33 cellular contexts compared by ENCODE assay signal in genomic region chr1:209707308-209707707, GRCh38. TPM values are rescaled to one million over a fixed set of nuclear protein-coding genes. Genes with fewer than 3 reads are reported as not detected.
DNase-seq lines count a peak whose midpoint lies in the region; ATAC-seq, FAIRE-seq and TF ChIP-seq lines count a peak whose summit lies in the region.
"Had no signal": no experiment of that assay in that cellular context is flagged by ENCODE, and none has a peak within 500 bp of the region (broad histone marks: within the 10 kb centered on the region; RNA-seq: fewer than 3 reads in every experiment).

No MANE protein-coding gene starts in this region.

- in situ Hi-C loops in HepG2 (cut with HindIII; ENCODE audit: extremely low pct_ligation_motif_present, low pct_unique_long_range_greater_than_20kb) = loop anchor here (25.0 kb wide), 1 partner anchor 595 kb away; no protein-coding TSS in a partner anchor

- WGBS in SK-N-SH (ENCODE audit: low lambda C conversion rate) = 36% methylated on average over 1 of the region's 1 CpG
- 93% methylated on average over 1 of the region's 1 CpG for WGBS in liver
- WGBS in HepG2 (ENCODE audit: low lambda C conversion rate) = 12% methylated on average over 1 of the region's 1 CpG
- 89 to 95% (median 93%) methylated on average over 1 of the region's 1 CpG for WGBS in psoas muscle, 3 donors

- peaks cover 19% of the 10 kb centered on the region for H3K4me1 Mint-ChIP-seq in stimulated activated memory B cell treated with anti-CD40 and anti-IgM and Interleukin-4, amounts not matched to agents 10 μg/mL and 1 μg/mL and 100 μg/mL, for 72 hours
- H3K4me1 Mint-ChIP-seq: neural crest cell had no signal

- H3K9ac ChIP-seq in SK-N-SH (no peak overlapping the region), liver (ENCODE audit: low read depth in 1 of 2, low read length in 2 of 2) (no peak overlapping the region), HepG2 (ENCODE audit: insufficient read depth, low read depth, low read length) (no peak overlapping the region), Karpas-422 (ENCODE audit: low read length) (no peak overlapping the region)

- H3K27me3 ChIP-seq in SK-N-SH (ENCODE audit: insufficient read depth) (no peaks in the 10 kb centered on the region), liver (ENCODE audit: control insufficient read depth in 4 of 4, insufficient read depth in 4 of 4, low read length in 3 of 4) (no peaks in the 10 kb centered on the region), HepG2 (ENCODE audit: control insufficient read depth in 1 of 2, insufficient read depth in 2 of 2, low read length in 2 of 2) (no peaks in the 10 kb centered on the region; a peak in 1 of 5 replicates), bronchial epithelial cell (ENCODE audit: control insufficient read depth, insufficient read depth, low read length) (no peaks in the 10 kb centered on the region), psoas muscle (ENCODE audit: insufficient read depth in 3 of 3, low read length in 2 of 3) (no peaks in the 10 kb centered on the region), Karpas-422 (ENCODE audit: low read length) (no peaks in the 10 kb centered on the region)
- H3K27me3 ChIP-seq: ascending aorta, ovary had no signal

- no peaks in the 10 kb centered on the region for H3K27me3 Mint-ChIP-seq in stimulated activated memory B cell treated with anti-CD40 and anti-IgM and Interleukin-4, amounts not matched to agents 10 μg/mL and 1 μg/mL and 100 μg/mL, for 72 hours

- intact Hi-C loops in HepG2 (cut with micrococcal nuclease; ENCODE audit: unreplicated experiment) = no loop called here
- intact Hi-C loops in psoas muscle (cut with DNase I) = no loop called here

- ATAC-seq in SK-N-SH treated with all-trans-retinoic acid at 6 μM for 48 hours (no peak; the same call in 2 of the 3 replicates), HepG2 (no peak), psoas muscle (no peak)
- no peak for ATAC-seq in stimulated activated memory B cell treated with anti-CD40 and anti-IgM and Interleukin-4, amounts not matched to agents 10 μg/mL and 1 μg/mL and 100 μg/mL, for 72 hours
- ATAC-seq: effector memory CD8-positive, alpha-beta T cell; esophagus mucosa; stimulated activated naive CD8-positive, alpha-beta T cell treated with anti-CD3 and anti-CD28 coated beads, Interleukin-15, Interleukin-2, amounts not matched to agents 100 U/mL and 50 U/mL, for 24 hours had no signal

- FAIRE-seq in HepG2 (lab: Jason Lieb, UNC) (no peak), bronchial epithelial cell (lab: Jason Lieb, UNC) (no peak)
- FAIRE-seq: G401.6, small intestine, TTC549, urothelium cell line had no signal

- H2AFZ ChIP-seq in SK-N-SH (ENCODE audit: low read depth) (no peak overlapping the region), HepG2 (ENCODE audit: low read length) (no peak overlapping the region), Karpas-422 (ENCODE audit: low read length) (no peak overlapping the region)

- H3K4me3 Mint-ChIP-seq in stimulated activated memory B cell treated with anti-CD40 and anti-IgM and Interleukin-4, amounts not matched to agents 10 μg/mL and 1 μg/mL and 100 μg/mL, for 72 hours = no peak overlapping the region
- H3K4me3 Mint-ChIP-seq: effector memory CD8-positive, alpha-beta T cell; neural crest cell; T-helper 1 cell treated with Interleukin-12 subunit alpha and Interleukin-12 subunit beta and Interleukin-4 antibody, amounts not matched to agents 30 μg/mL and 1 μg/mL, for 36 hours had no signal

- no peaks in the 10 kb centered on the region for H3K9me3 Mint-ChIP-seq in stimulated activated memory B cell treated with anti-CD40 and anti-IgM and Interleukin-4, amounts not matched to agents 10 μg/mL and 1 μg/mL and 100 μg/mL, for 72 hours
- H3K9me3 Mint-ChIP-seq: effector memory CD8-positive, alpha-beta T cell; neural crest cell; T-helper 1 cell treated with Interleukin-12 subunit alpha and Interleukin-12 subunit beta and Interleukin-4 antibody, amounts not matched to agents 30 μg/mL and 1 μg/mL, for 36 hours had no signal

- BruUV-seq in HepG2 (replicated peaks; lab: Mats Ljungman, UMichigan) = no TSS peak

- no peak overlapping the region for H3K4me3 ChIP-seq in SK-N-SH (ENCODE audit: low read depth in 2 of 2, low read length in 1 of 2)
- no peak overlapping the region for H3K4me3 ChIP-seq in liver (ENCODE audit: low read depth in 1 of 3, low read length in 3 of 3)
- no peak overlapping the region for H3K4me3 ChIP-seq in HepG2 (replicated peaks in 1 of 3; ENCODE audit: insufficient read depth in 1 of 3, low read depth in 2 of 3, low read length in 3 of 3)
- H3K4me3 ChIP-seq in bronchial epithelial cell (ENCODE audit: low read depth, low read length) = no peak overlapping the region
- H3K4me3 ChIP-seq in psoas muscle = no peak overlapping the region
- no peak overlapping the region for H3K4me3 ChIP-seq in Karpas-422 (ENCODE audit: low read length)
- H3K4me3 ChIP-seq: ascending aorta, left ventricle myocardium inferior, ovary had no signal

- H3K27ac Mint-ChIP-seq in stimulated activated memory B cell treated with anti-CD40 and anti-IgM and Interleukin-4, amounts not matched to agents 10 μg/mL and 1 μg/mL and 100 μg/mL, for 72 hours = peak overlapping the region; percentile 5
- H3K27ac Mint-ChIP-seq: effector memory CD8-positive, alpha-beta T cell had no signal

- H3K4me1 ChIP-seq in SK-N-SH (ENCODE audit: control insufficient read depth in 1 of 2, insufficient read depth in 2 of 2, low read depth in 1 of 2, low read length in 1 of 2) (peaks cover 0 to 13% of the 10 kb centered on the region in 2 experiments; a peak in 3 of 4 replicates), liver (ENCODE audit: control insufficient read depth in 4 of 4, insufficient read depth in 4 of 4, low read length in 3 of 4) (peaks cover 0 to 48% (median 28%) of the 10 kb centered on the region in 4 donors), HepG2 (ENCODE audit: insufficient read depth, low read length) (no peaks in the 10 kb centered on the region), psoas muscle (no peaks in the 10 kb centered on the region), Karpas-422 (ENCODE audit: low read length) (no peaks in the 10 kb centered on the region)
- H3K4me1 ChIP-seq: ascending aorta had no signal

- POLR2A ChIA-PET in SK-N-SH (lab: Yijun Ruan, JAX) (no interaction called here), HepG2 (lab: Yijun Ruan, JAX) (no interaction called here)

- H3K36me3 ChIP-seq in SK-N-SH (replicated peaks in 1 of 2; ENCODE audit: control insufficient read depth in 1 of 2, insufficient read depth in 2 of 2, low read length in 1 of 2) = no peaks in the 10 kb centered on the region
- peaks cover 0 to 20% (median 10%) of the 10 kb centered on the region in 4 donors for H3K36me3 ChIP-seq in liver (ENCODE audit: control insufficient read depth in 4 of 4, insufficient read depth in 3 of 4, low read depth in 1 of 4, low read length in 3 of 4)
- no peaks in the 10 kb centered on the region for H3K36me3 ChIP-seq in HepG2 (replicated peaks in 1 of 2; ENCODE audit: control insufficient read depth in 1 of 2, insufficient read depth in 2 of 2, low read length in 2 of 2)
- no peaks in the 10 kb centered on the region for H3K36me3 ChIP-seq in bronchial epithelial cell (ENCODE audit: control insufficient read depth, insufficient read depth, low read length)
- H3K36me3 ChIP-seq in psoas muscle (ENCODE audit: insufficient read depth in 1 of 2, low read depth in 1 of 2) = no peaks in the 10 kb centered on the region
- H3K36me3 ChIP-seq in Karpas-422 (ENCODE audit: insufficient read depth, low read length) = no peaks in the 10 kb centered on the region
- H3K36me3 ChIP-seq: ascending aorta, left ventricle myocardium inferior, ovary had no signal

- no peak for TF ChIP-seq POLR2A in HepG2 (IDR thresholded peaks at IDR 0.05; ENCODE audit: insufficient read depth in 1 of 2, low read depth in 2 of 2, low read length in 2 of 2)

- H3K9me3 ChIP-seq in SK-N-SH = no peaks in the 10 kb centered on the region
- H3K9me3 ChIP-seq in liver (ENCODE audit: control insufficient read depth in 4 of 4, low read length in 3 of 4) = no peaks in the 10 kb centered on the region
- H3K9me3 ChIP-seq in HepG2 (ENCODE audit: low read length) = no peaks in the 10 kb centered on the region
- H3K9me3 ChIP-seq in psoas muscle = no peaks in the 10 kb centered on the region
- no peaks in the 10 kb centered on the region for H3K9me3 ChIP-seq in Karpas-422 (ENCODE audit: low read length)
- H3K9me3 ChIP-seq: ascending aorta, left ventricle myocardium inferior, ovary had no signal

- TF ChIP-seq CTCF in SK-N-SH (IDR thresholded peaks at IDR 0.05) = no peak
- no peak for TF ChIP-seq CTCF in liver (IDR thresholded peaks at IDR 0.05; ENCODE audit: low read depth, low read length, missing input control)
- TF ChIP-seq CTCF in HepG2 (CRISPR knock-in tag; IDR thresholded peaks at IDR 0.05) = no peak
- no peak for TF ChIP-seq CTCF in bronchial epithelial cell (IDR thresholded peaks at IDR 0.05; ENCODE audit: insufficient read depth, low read length, severe bottlenecking)
- no peak for TF ChIP-seq CTCF in psoas muscle (IDR thresholded peaks at IDR 0.05)

- no peak for DNase-seq in SK-N-SH
- DNase-seq in HepG2 (ENCODE audit: low spot score) = no peak
- peak; percentile 83 for DNase-seq in bronchial epithelial cell (ENCODE audit: low read depth)
- DNase-seq in psoas muscle = no peak
- DNase-seq in Karpas-422 = no peak
- DNase-seq: 8988T; activated CD8-positive, alpha-beta memory T cell treated with anti-CD3 and anti-CD28 coated beads for 24 hours; activated naive CD4-positive, alpha-beta T cell treated with anti-CD3 and anti-CD28 coated beads, Interleukin-2, amount 50 U/mL, for 16 hours; activated T-cell treated with anti-CD3 and anti-CD28 coated beads for 4 hours; C1 segment of cervical spinal cord; cortex of kidney; effector memory CD8-positive, alpha-beta T cell; foreskin fibroblast; islet precursor cell; left ventricle myocardium inferior; NCI-H187; NCI-H2171 treated with DMSO at 0.1 percent for 48 hours; NCI-H510A; ovary; retina; small intestine; stimulated activated naive CD8-positive, alpha-beta T cell treated with anti-CD3 and anti-CD28 coated beads, Interleukin-15, Interleukin-2, amounts not matched to agents 100 U/mL and 50 U/mL, for 24 hours had no signal

- TF ChIP-seq RAD21 in SK-N-SH (IDR thresholded peaks at IDR 0.05; ENCODE audit: low read length) = no peak
- no peak for TF ChIP-seq RAD21 in liver (IDR thresholded peaks at IDR 0.05)
- no peak for TF ChIP-seq RAD21 in HepG2 (CRISPR knock-in tag; IDR thresholded peaks at IDR 0.05)

- peaks cover 8% of the 10 kb centered on the region for H3F3A ChIP-seq in SK-N-SH (replicated peaks; ENCODE audit: insufficient read depth)

- H3K36me3 Mint-ChIP-seq in stimulated activated memory B cell treated with anti-CD40 and anti-IgM and Interleukin-4, amounts not matched to agents 10 μg/mL and 1 μg/mL and 100 μg/mL, for 72 hours = no peaks in the 10 kb centered on the region

- CTCF ChIA-PET in SK-N-SH (lab: Yijun Ruan, JAX) = interaction anchor here (1.4 to 2.8 kb wide), 2 partner anchors 14 to 20 kb away, joined by 3 to 13 read pairs; no protein-coding TSS in a partner anchor
- CTCF ChIA-PET in HepG2 (lab: Yijun Ruan, JAX; ENCODE audit: low intra/inter-chr PET ratio, low total read pairs) = no interaction called here

- peak overlapping the region in 1 of 2 experiments; percentile 24; a peak in 1 of 4 replicates for H3K27ac ChIP-seq in SK-N-SH (ENCODE audit: low read depth in 2 of 2, low read length in 1 of 2)
- H3K27ac ChIP-seq in liver (ENCODE audit: low read depth in 1 of 2, low read length in 2 of 2) = peak overlapping the region; percentile 91 to 96
- H3K27ac ChIP-seq in HepG2 (ENCODE audit: extremely low read length, insufficient read depth, low read length) = no peak overlapping the region
- H3K27ac ChIP-seq in psoas muscle = no peak overlapping the region
- no peak overlapping the region for H3K27ac ChIP-seq in Karpas-422 (ENCODE audit: low read length)
- H3K27ac ChIP-seq: ascending aorta, left ventricle myocardium inferior, ovary, RWPE1 had no signal

- no peaks in the 10 kb centered on the region for H3K9me2 ChIP-seq in SK-N-SH
- no peaks in the 10 kb centered on the region for H3K9me2 ChIP-seq in Karpas-422 (replicated peaks; ENCODE audit: insufficient read depth, low read length)

- TF ChIP-seq EP300 in SK-N-SH (IDR thresholded peaks at IDR 0.05; ENCODE audit: borderline replicate concordance in 1 of 2, low read depth in 1 of 2, low read length in 1 of 2) (peak in 1 of 2 experiments; percentile 54; a peak in 1 of 4 replicates), HepG2 (IDR thresholded peaks at IDR 0.05; ENCODE audit: low read depth in 2 of 2, low read length in 2 of 2) (no peak), HepG2 (CRISPR knock-in tag; IDR thresholded peaks at IDR 0.05; ENCODE audit: borderline replicate concordance) (no peak)

- H3K79me2 ChIP-seq in SK-N-SH (ENCODE audit: insufficient read depth) = no peaks in the 10 kb centered on the region
- no peaks in the 10 kb centered on the region for H3K79me2 ChIP-seq in HepG2 (ENCODE audit: insufficient read depth, low read length)
- H3K79me2 ChIP-seq in Karpas-422 (ENCODE audit: low read length) = no peaks in the 10 kb centered on the region

- H4K20me1 ChIP-seq in SK-N-SH (ENCODE audit: insufficient read depth) (no peaks in the 10 kb centered on the region), HepG2 (ENCODE audit: insufficient read depth, low read length) (no peaks in the 10 kb centered on the region), Karpas-422 (ENCODE audit: insufficient read depth, low read depth, low read length) (no peaks in the 10 kb centered on the region)

- H3K4me2 ChIP-seq in SK-N-SH (peak overlapping the region; percentile 12; the same call in 1 of the 2 replicates), HepG2 (ENCODE audit: low read depth, low read length) (no peak overlapping the region), Karpas-422 (ENCODE audit: low read depth, low read length, poor library complexity, severe bottlenecking) (no peak overlapping the region)

RNA-seq across cellular contexts. Expression of gene HSD11B1, which starts 2.7 kb away (rescaled TPM):
- polyA plus RNA-seq in SK-N-SH (2012; rRNA removed) (0.23 and 0.37 TPM in 2 replicates), liver (100 to 1,000 TPM; 381 to 488 TPM), HepG2 (2011; rRNA removed) (not detected in 2 replicates), psoas muscle (1 to 10 TPM; 1.0 to 2.0 (median 1.2) TPM)
- 0.24 and 0.26 TPM in 2 replicates for polyA plus RNA-seq in SK-N-SH (2012; cell fraction: cytosol; rRNA removed)
- 0.08 and 0.14 TPM in 2 replicates for polyA plus RNA-seq in SK-N-SH (2012; cell fraction: nucleus; rRNA removed)
- total RNA-seq in liver (100 to 1,000 TPM in 1 of 2 donors, under 1 TPM in 1; 0.09 to 226 TPM), HepG2 (2016; rRNA removed; fragmentation: Illumina TruSeq; extraction: Trizol) (not detected in 2 replicates), bronchial epithelial cell (4.1 and 10.5 TPM in 2 replicates), psoas muscle (1 to 10 TPM; 1.3 to 3.0 (median 2.1) TPM)
- total RNA-seq in HepG2 (2016; cell fraction: cytosol; rRNA removed; fragmentation: Illumina TruSeq; extraction: Trizol; ENCODE audit: low read depth) = not detected in 2 replicates
- not detected in 2 replicates for total RNA-seq in HepG2 (2016; cell fraction: insoluble cytoplasmic fraction; rRNA removed; fragmentation: Illumina TruSeq; extraction: Trizol)
- total RNA-seq in HepG2 (2016; cell fraction: membrane; rRNA removed; fragmentation: Illumina TruSeq; extraction: Trizol) = not detected in 2 replicates
- total RNA-seq in HepG2 (2016; cell fraction: nucleus; rRNA removed; fragmentation: Illumina TruSeq; extraction: Trizol) = not detected in 2 replicates
- polyA plus RNA-seq in HepG2 (2011; cell fraction: cytosol; rRNA removed) = not detected in 2 replicates
- polyA plus RNA-seq in HepG2 (2011; cell fraction: nucleus; rRNA removed) = not detected in 2 replicates
- not detected in 2 replicates for polyA plus RNA-seq in HepG2 (2012)
- not detected in 2 replicates for polyA plus RNA-seq in HepG2 (2016; cell fraction: cytosol; fragmentation: Illumina TruSeq; extraction: Trizol; ENCODE audit: low read depth)
- not detected in 2 replicates for polyA plus RNA-seq in HepG2 (2016; cell fraction: insoluble cytoplasmic fraction; fragmentation: Illumina TruSeq; extraction: Trizol; ENCODE audit: low read depth)
- not detected in 2 replicates for polyA plus RNA-seq in HepG2 (2016; cell fraction: membrane; fragmentation: Illumina TruSeq; extraction: Trizol; ENCODE audit: low read depth)
- polyA plus RNA-seq in HepG2 (2016; cell fraction: nucleus; fragmentation: Illumina TruSeq; extraction: Trizol; ENCODE audit: insufficient read depth, low read depth) = not detected in 2 replicates
- polyA minus RNA-seq in HepG2 (2011; rRNA and poly(A)+ RNA removed; ENCODE audit: low replicate concordance) = not detected in 2 replicates
- not detected in 2 replicates for polyA minus RNA-seq in HepG2 (2011; cell fraction: cytosol; rRNA and poly(A)+ RNA removed)
- polyA minus RNA-seq in HepG2 (2011; cell fraction: nucleus; rRNA and poly(A)+ RNA removed) = not detected in 2 replicates
- not detected in 2 replicates for total RNA-seq in Karpas-422 (2014; rRNA removed; shearing (Covaris generic); ENCODE audit: low replicate concordance)
- total RNA-seq: neural crest cell had no signal

RNA-seq across cellular contexts. Expression of gene G0S2, which starts 32.1 kb away (rescaled TPM):
- polyA plus RNA-seq in SK-N-SH (2012; rRNA removed) (32.5 and 43.2 TPM in 2 replicates), liver (100 to 1,000 TPM; 146 to 347 TPM), HepG2 (2011; rRNA removed) (not detected in 2 replicates), psoas muscle (100 to 1,000 TPM in 1 of 3 donors, 10 to 100 TPM in 2; 49.9 to 561 (median 89.0) TPM)
- polyA plus RNA-seq in SK-N-SH (2012; cell fraction: cytosol; rRNA removed) = 34.0 and 38.5 TPM in 2 replicates
- polyA plus RNA-seq in SK-N-SH (2012; cell fraction: nucleus; rRNA removed) = 12.1 and 24.4 TPM in 2 replicates
- total RNA-seq in liver (100 to 1,000 TPM in 1 of 2 donors, 1 to 10 TPM in 1; 9.6 to 185 TPM), HepG2 (2016; rRNA removed; fragmentation: Illumina TruSeq; extraction: Trizol) (not detected in 2 replicates), bronchial epithelial cell (301 and 418 TPM in 2 replicates), psoas muscle (100 to 1,000 TPM in 2 of 4 donors, 10 to 100 TPM in 2; 50.0 to 468 (median 92.8) TPM)
- not detected in 2 replicates for total RNA-seq in HepG2 (2016; cell fraction: cytosol; rRNA removed; fragmentation: Illumina TruSeq; extraction: Trizol; ENCODE audit: low read depth)
- not detected in 2 replicates for total RNA-seq in HepG2 (2016; cell fraction: insoluble cytoplasmic fraction; rRNA removed; fragmentation: Illumina TruSeq; extraction: Trizol)
- total RNA-seq in HepG2 (2016; cell fraction: membrane; rRNA removed; fragmentation: Illumina TruSeq; extraction: Trizol) = not detected in 2 replicates
- total RNA-seq in HepG2 (2016; cell fraction: nucleus; rRNA removed; fragmentation: Illumina TruSeq; extraction: Trizol) = not detected in 2 replicates
- 0.08 and 0.28 TPM in 2 replicates for polyA plus RNA-seq in HepG2 (2011; cell fraction: cytosol; rRNA removed)
- polyA plus RNA-seq in HepG2 (2011; cell fraction: nucleus; rRNA removed) = not detected in 2 replicates
- polyA plus RNA-seq in HepG2 (2012) = 0.23 TPM in 1 of 2 replicates, not detected in the other
- not detected in 2 replicates for polyA plus RNA-seq in HepG2 (2016; cell fraction: cytosol; fragmentation: Illumina TruSeq; extraction: Trizol; ENCODE audit: low read depth)
- not detected in 2 replicates for polyA plus RNA-seq in HepG2 (2016; cell fraction: insoluble cytoplasmic fraction; fragmentation: Illumina TruSeq; extraction: Trizol; ENCODE audit: low read depth)
- not detected in 2 replicates for polyA plus RNA-seq in HepG2 (2016; cell fraction: membrane; fragmentation: Illumina TruSeq; extraction: Trizol; ENCODE audit: low read depth)
- not detected in 2 replicates for polyA plus RNA-seq in HepG2 (2016; cell fraction: nucleus; fragmentation: Illumina TruSeq; extraction: Trizol; ENCODE audit: insufficient read depth, low read depth)
- polyA minus RNA-seq in HepG2 (2011; rRNA and poly(A)+ RNA removed; ENCODE audit: low replicate concordance) = not detected in 2 replicates
- polyA minus RNA-seq in HepG2 (2011; cell fraction: cytosol; rRNA and poly(A)+ RNA removed) = not detected in 2 replicates
- polyA minus RNA-seq in HepG2 (2011; cell fraction: nucleus; rRNA and poly(A)+ RNA removed) = not detected in 2 replicates
- 6.9 and 17.2 TPM in 2 replicates for total RNA-seq in Karpas-422 (2014; rRNA removed; shearing (Covaris generic); ENCODE audit: low replicate concordance)

RNA-seq across cellular contexts. Expression of gene TRAF3IP3, which starts 48.5 kb away (rescaled TPM):
- 0.31 and 0.60 TPM in 2 replicates for polyA plus RNA-seq in SK-N-SH (2012; rRNA removed)
- polyA plus RNA-seq in SK-N-SH (2012; cell fraction: cytosol; rRNA removed) = 0.27 and 0.39 TPM in 2 replicates
- polyA plus RNA-seq in SK-N-SH (2012; cell fraction: nucleus; rRNA removed) = 1.0 and 1.1 TPM in 2 replicates
- 1 to 10 TPM; 2.4 to 3.4 TPM for total RNA-seq in liver
- polyA plus RNA-seq in liver = 1 to 10 TPM in 1 of 2 donors, under 1 TPM in 1; 0.87 to 2.0 TPM
- not detected in 2 replicates for total RNA-seq in HepG2 (2016; rRNA removed; fragmentation: Illumina TruSeq; extraction: Trizol)
- total RNA-seq in HepG2 (2016; cell fraction: cytosol; rRNA removed; fragmentation: Illumina TruSeq; extraction: Trizol; ENCODE audit: low read depth) = not detected in 2 replicates
- not detected in 2 replicates for total RNA-seq in HepG2 (2016; cell fraction: insoluble cytoplasmic fraction; rRNA removed; fragmentation: Illumina TruSeq; extraction: Trizol)
- not detected in 2 replicates for total RNA-seq in HepG2 (2016; cell fraction: membrane; rRNA removed; fragmentation: Illumina TruSeq; extraction: Trizol)
- not detected in 2 replicates for total RNA-seq in HepG2 (2016; cell fraction: nucleus; rRNA removed; fragmentation: Illumina TruSeq; extraction: Trizol)
- polyA plus RNA-seq in HepG2 (2011; rRNA removed) = not detected in 2 replicates
- polyA plus RNA-seq in HepG2 (2011; cell fraction: cytosol; rRNA removed) = not detected in 2 replicates
- 0.12 TPM in 1 of 2 replicates, not detected in the other for polyA plus RNA-seq in HepG2 (2011; cell fraction: nucleus; rRNA removed)
- polyA plus RNA-seq in HepG2 (2012) = 0.07 TPM in 1 of 2 replicates, not detected in the other
- not detected in 2 replicates for polyA plus RNA-seq in HepG2 (2016; cell fraction: cytosol; fragmentation: Illumina TruSeq; extraction: Trizol; ENCODE audit: low read depth)
- polyA plus RNA-seq in HepG2 (2016; cell fraction: insoluble cytoplasmic fraction; fragmentation: Illumina TruSeq; extraction: Trizol; ENCODE audit: low read depth) = not detected in 2 replicates
- polyA plus RNA-seq in HepG2 (2016; cell fraction: membrane; fragmentation: Illumina TruSeq; extraction: Trizol; ENCODE audit: low read depth) = not detected in 2 replicates
- polyA plus RNA-seq in HepG2 (2016; cell fraction: nucleus; fragmentation: Illumina TruSeq; extraction: Trizol; ENCODE audit: insufficient read depth, low read depth) = not detected in 2 replicates
- polyA minus RNA-seq in HepG2 (2011; rRNA and poly(A)+ RNA removed; ENCODE audit: low replicate concordance) = not detected in 2 replicates
- polyA minus RNA-seq in HepG2 (2011; cell fraction: cytosol; rRNA and poly(A)+ RNA removed) = not detected in 2 replicates
- not detected in 2 replicates for polyA minus RNA-seq in HepG2 (2011; cell fraction: nucleus; rRNA and poly(A)+ RNA removed)
- total RNA-seq in bronchial epithelial cell = not detected in 2 replicates
- 1 to 10 TPM in 3 of 4 donors, under 1 TPM in 1; 0.84 to 2.0 (median 1.8) TPM for total RNA-seq in psoas muscle
- under 1 TPM; 0.23 to 0.35 (median 0.27) TPM for polyA plus RNA-seq in psoas muscle
- total RNA-seq in Karpas-422 (2014; rRNA removed; shearing (Covaris generic); ENCODE audit: low replicate concordance) = 1.6 and 3.5 TPM in 2 replicates
- total RNA-seq: ascending aorta, neural crest cell had no signal

RNA-seq across cellular contexts. Expression of gene LAMB3, which starts 55.1 kb away (rescaled TPM):
- 14.1 and 18.0 TPM in 2 replicates for polyA plus RNA-seq in SK-N-SH (2012; rRNA removed)
- polyA plus RNA-seq in SK-N-SH (2012; cell fraction: cytosol; rRNA removed) = 7.1 and 13.4 TPM in 2 replicates
- 24.8 and 31.3 TPM in 2 replicates for polyA plus RNA-seq in SK-N-SH (2012; cell fraction: nucleus; rRNA removed)
- 1 to 10 TPM; 1.3 to 9.1 TPM for total RNA-seq in liver
- 1 to 10 TPM; 3.6 to 7.6 TPM for polyA plus RNA-seq in liver
- total RNA-seq in HepG2 (2016; rRNA removed; fragmentation: Illumina TruSeq; extraction: Trizol) = 0.10 and 0.24 TPM in 2 replicates
- not detected in 2 replicates for total RNA-seq in HepG2 (2016; cell fraction: cytosol; rRNA removed; fragmentation: Illumina TruSeq; extraction: Trizol; ENCODE audit: low read depth)
- 0.13 TPM in 1 of 2 replicates, not detected in the other for total RNA-seq in HepG2 (2016; cell fraction: insoluble cytoplasmic fraction; rRNA removed; fragmentation: Illumina TruSeq; extraction: Trizol)
- not detected in 2 replicates for total RNA-seq in HepG2 (2016; cell fraction: membrane; rRNA removed; fragmentation: Illumina TruSeq; extraction: Trizol)
- 0.13 TPM in 1 of 2 replicates, not detected in the other for total RNA-seq in HepG2 (2016; cell fraction: nucleus; rRNA removed; fragmentation: Illumina TruSeq; extraction: Trizol)
- 0.18 TPM in 2 replicates for polyA plus RNA-seq in HepG2 (2011; rRNA removed)
- polyA plus RNA-seq in HepG2 (2011; cell fraction: cytosol; rRNA removed) = 0.07 and 0.22 TPM in 2 replicates
- polyA plus RNA-seq in HepG2 (2011; cell fraction: nucleus; rRNA removed) = 0.13 and 0.55 TPM in 2 replicates
- polyA plus RNA-seq in HepG2 (2012) = 0.12 TPM in 1 of 2 replicates, not detected in the other
- polyA plus RNA-seq in HepG2 (2016; cell fraction: cytosol; fragmentation: Illumina TruSeq; extraction: Trizol; ENCODE audit: low read depth) = not detected in 2 replicates
- 0.33 TPM in 1 of 2 replicates, not detected in the other for polyA plus RNA-seq in HepG2 (2016; cell fraction: insoluble cytoplasmic fraction; fragmentation: Illumina TruSeq; extraction: Trizol; ENCODE audit: low read depth)
- polyA plus RNA-seq in HepG2 (2016; cell fraction: membrane; fragmentation: Illumina TruSeq; extraction: Trizol; ENCODE audit: low read depth) = not detected in 2 replicates
- polyA plus RNA-seq in HepG2 (2016; cell fraction: nucleus; fragmentation: Illumina TruSeq; extraction: Trizol; ENCODE audit: insufficient read depth, low read depth) = 0.25 and 0.37 TPM in 2 replicates
- polyA minus RNA-seq in HepG2 (2011; rRNA and poly(A)+ RNA removed; ENCODE audit: low replicate concordance) = 0.10 and 113 TPM in 2 replicates
- polyA minus RNA-seq in HepG2 (2011; cell fraction: cytosol; rRNA and poly(A)+ RNA removed) = 0.69 and 1.1 TPM in 2 replicates
- 0.37 and 0.39 TPM in 2 replicates for polyA minus RNA-seq in HepG2 (2011; cell fraction: nucleus; rRNA and poly(A)+ RNA removed)
- 1,162 and 3,106 TPM in 2 replicates for total RNA-seq in bronchial epithelial cell
- 1 to 10 TPM in 3 of 4 donors, under 1 TPM in 1; 0.88 to 2.7 (median 1.8) TPM for total RNA-seq in psoas muscle
- polyA plus RNA-seq in psoas muscle = 1 to 10 TPM in 2 of 3 donors, under 1 TPM in 1; 0.98 to 2.6 (median 2.0) TPM
- 0.04 and 1.3 TPM in 2 replicates for total RNA-seq in Karpas-422 (2014; rRNA removed; shearing (Covaris generic); ENCODE audit: low replicate concordance)
- total RNA-seq: neural crest cell had no signal

Comparison
In these comparisons a context has a peak if more than half of its experiments do, and no peak if none do; other contexts are left out.
1. H3K27ac ChIP-seq: peak in liver (2 of 2); none in HepG2 (single experiment), psoas muscle (single experiment) and Karpas-422 (single experiment).
2. Of the 25 proteins assayed by ChIP-seq in both HepG2 and SK-N-SH: peak only in HepG2: none; only in SK-N-SH: FOSL2, JUND, NFIC, PBX3 and TCF12; in both: none; in neither: 19; mixed calls (peak in some experiments, not most) for 1.